In the genomic region with DNA sequence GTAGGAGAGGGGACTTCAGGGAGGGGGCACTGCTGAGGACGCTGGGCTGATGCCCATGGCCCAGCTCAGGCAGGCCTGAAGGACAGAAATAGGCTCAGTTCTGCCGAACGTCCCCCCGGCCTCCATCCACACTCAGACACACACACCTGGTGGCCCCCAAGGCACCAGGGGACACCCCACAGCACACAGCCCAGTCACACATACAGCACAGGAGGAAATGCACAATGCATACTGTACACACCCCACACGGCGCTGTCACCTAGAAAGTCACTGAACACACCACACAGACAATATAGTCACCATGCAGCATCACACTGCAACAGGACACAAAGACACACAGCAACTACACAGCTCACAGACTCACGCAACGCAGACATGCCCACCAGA, we compare ENCODE assay signal across 9 cellular contexts. TPM values are rescaled to one million over a fixed set of nuclear protein-coding genes. Genes with fewer than 3 reads are reported as not detected.
DNase-seq lines count a peak whose midpoint lies in the region; ATAC-seq and TF ChIP-seq lines count a peak whose summit lies in the region.
"Had no signal": no experiment of that assay in that cellular context is flagged by ENCODE, and none has a peak within 500 bp of the region (broad histone marks: within the 10 kb centered on the region; RNA-seq: fewer than 3 reads in every experiment).

No MANE protein-coding gene starts in this region.

- H3K9ac ChIP-seq in neural progenitor cell, result no peak overlapping the region

- H3K4me1 ChIP-seq in body of pancreas (peaks cover 27% of the 10 kb centered on the region), neural progenitor cell (peaks cover 42% of the 10 kb centered on the region)

- H3K4me1 Mint-ChIP-seq in neural progenitor cell, result peaks cover 43% of the 10 kb centered on the region

- H3K4me3 ChIP-seq in GM12865 (ENCODE audit: low read depth, low read length), result peak overlapping the region; percentile 47
- peak overlapping the region; percentile 37 to 63 for H3K4me3 ChIP-seq in body of pancreas
- peak overlapping the region; percentile 38 for H3K4me3 ChIP-seq in neural progenitor cell

- H3K27ac Mint-ChIP-seq in neural progenitor cell, result peak overlapping the region; percentile 26

- intact Hi-C loops in body of pancreas (cut with DNase I), result no loop called here

- 13% methylated on average over 8 of the region's 8 CpGs; no CpG with 5 or more reads in 1 of the 2 donors for WGBS in body of pancreas, 2 donors

- H3K27me3 ChIP-seq in body of pancreas (no peaks in the 10 kb centered on the region), neural progenitor cell (no peaks in the 10 kb centered on the region)

- no peaks in the 10 kb centered on the region for H3K36me3 ChIP-seq in body of pancreas (replicated peaks in 1 of 2; ENCODE audit: insufficient read depth in 1 of 2, low read depth in 2 of 2)
- H3K36me3 ChIP-seq in neural progenitor cell, result no peaks in the 10 kb centered on the region

- H3K79me2 ChIP-seq in neural progenitor cell (ENCODE audit: low read depth), result no peaks in the 10 kb centered on the region

- H3K27me3 Mint-ChIP-seq in neural progenitor cell (ENCODE audit: insufficient read depth, low read depth), result peaks cover 22% of the 10 kb centered on the region

- no peaks in the 10 kb centered on the region for H4K20me1 ChIP-seq in neural progenitor cell (ENCODE audit: low read depth)

- peak overlapping the region; percentile 81 for H3K4me2 ChIP-seq in neural progenitor cell

- DNase-seq in GM12865 (ENCODE audit: low read depth), result no peak
- peak; percentile 33 for DNase-seq in NCI-H69 (lab: John Stamatoyannopoulos, UW)
- DNase-seq in body of pancreas, result no peak
- no peak for DNase-seq in neural progenitor cell (ENCODE audit: low spot score)
- no peak for DNase-seq in OCI-M1 (lab: John Stamatoyannopoulos, UW)
- no peak for DNase-seq in 8988T

- peak; percentile 19 for ATAC-seq in body of pancreas
- ATAC-seq in HG02763 (IDR thresholded peaks at IDR 0.05; ENCODE audit: unreplicated experiment), result no peak
- no peak for ATAC-seq in HG03280 (IDR thresholded peaks at IDR 0.05; ENCODE audit: unreplicated experiment)

- H3K4me3 Mint-ChIP-seq in neural progenitor cell, result peak overlapping the region; percentile 28

- H3K36me3 Mint-ChIP-seq in neural progenitor cell, result no peaks in the 10 kb centered on the region

- no peaks in the 10 kb centered on the region for H3K9me3 ChIP-seq in body of pancreas
- no peaks in the 10 kb centered on the region for H3K9me3 ChIP-seq in neural progenitor cell (ENCODE audit: low read depth)

- TF ChIP-seq POLR2A in body of pancreas (IDR thresholded peaks at IDR 0.05), result no peak

- H3K9me3 Mint-ChIP-seq in neural progenitor cell, result no peaks in the 10 kb centered on the region

- peaks cover 40% of the 10 kb centered on the region for H3F3A ChIP-seq in neural progenitor cell (ENCODE audit: low read depth)

- H2AFZ ChIP-seq in neural progenitor cell (replicated peaks), result no peak overlapping the region

- H3K27ac ChIP-seq in body of pancreas, result peak overlapping the region; percentile 69 to 85 (median 82)
- H3K27ac ChIP-seq in neural progenitor cell, result no peak overlapping the region

- TF ChIP-seq CTCF in GM12865 (IDR thresholded peaks at IDR 0.05; ENCODE audit: insufficient read depth, low read depth, low read length, missing control alignments) (no peak), body of pancreas (IDR thresholded peaks at IDR 0.05) (no peak), neural progenitor cell (IDR thresholded peaks at IDR 0.05) (no peak)

RNA-seq across cellular contexts. Expression of gene SYTL1, which starts 0.6 kb away (rescaled TPM):
- 100 to 1,000 TPM; 107 to 129 TPM for total RNA-seq in body of pancreas
- 5.7 and 7.9 TPM in 2 replicates for total RNA-seq in neural progenitor cell (ENCODE audit: low replicate concordance)
- total RNA-seq: endothelial cell of umbilical vein had no signal

RNA-seq across cellular contexts. Expression of gene TMEM222, which starts 20.4 kb away (rescaled TPM):
- 10 to 100 TPM in 1 of 2 donors, 1 to 10 TPM in 1; 8.6 to 20.0 TPM for total RNA-seq in body of pancreas
- total RNA-seq in neural progenitor cell (ENCODE audit: low replicate concordance), result 7.4 and 28.7 TPM in 2 replicates

RNA-seq across cellular contexts. Expression of gene MAP3K6, which starts 24.4 kb away (rescaled TPM):
- total RNA-seq in body of pancreas (10 to 100 TPM; 28.8 to 31.3 TPM), neural progenitor cell (ENCODE audit: low replicate concordance) (1.9 and 11.7 TPM in 2 replicates)

RNA-seq across cellular contexts. Expression of gene FCN3, which starts 32.2 kb away (rescaled TPM):
- total RNA-seq in body of pancreas (1 to 10 TPM; 1.3 to 1.6 TPM), neural progenitor cell (ENCODE audit: low replicate concordance) (not detected in 2 replicates)
- total RNA-seq: endothelial cell of umbilical vein had no signal

RNA-seq across cellular contexts. Expression of gene CD164L2, which starts 40.7 kb away (rescaled TPM):
- total RNA-seq in body of pancreas (1 to 10 TPM in 1 of 2 donors, not detected in 1; 1.3 TPM), neural progenitor cell (ENCODE audit: low replicate concordance) (1.5 and 1.6 TPM in 2 replicates)
- total RNA-seq: endothelial cell of umbilical vein had no signal

Comparison
In these comparisons a context has a peak if more than half of its experiments do, and no peak if none do; other contexts are left out.
1. RNA of gene SYTL1, which starts 0.6 kb away (total RNA-seq): 107 to 129 TPM in body of pancreas; 5.7 to 7.9 TPM in neural progenitor cell; every median in the first group is over 10 times any median in the second.
2. Peak in every context shown above with its lines, with median percentiles within 50 percentile points of each other: H3K4me3 ChIP-seq.